ENCODE assay signal across 8 cellular contexts in genomic region chr3:126704494-126705214, GRCh38. TPM values are rescaled to one million over a fixed set of nuclear protein-coding genes. Genes with fewer than 3 reads are reported as not detected.
DNase-seq lines count a peak whose midpoint lies in the region; ATAC-seq and TF ChIP-seq lines count a peak whose summit lies in the region.

No MANE protein-coding gene starts in this region.

- H3K36me3 Mint-ChIP-seq in activated T-helper 2 cell treated with anti-CD3 and anti-CD28 coated beads, Interferon-gamma antibody, Interleukin-2, Interleukin-4, amounts not matched to agents 10 μg/mL and 5 μg/mL and 100 μg/mL, durations not matched to agents 14 hours and 24 hours and 36 hours (ENCODE audit: low read depth) = no peaks in the 10 kb centered on the region

- H3K4me3 Mint-ChIP-seq in activated T-helper 2 cell treated with anti-CD3 and anti-CD28 coated beads, Interferon-gamma antibody, Interleukin-2, Interleukin-4, amounts not matched to agents 10 μg/mL and 5 μg/mL and 100 μg/mL, durations not matched to agents 14 hours and 24 hours and 36 hours (ENCODE audit: low read depth) = peak overlapping the region; percentile 97

- H3K27ac ChIP-seq in iPS-20b (ENCODE audit: low read length) (no peak overlapping the region), spleen (peak overlapping the region in 5 of 8 donors; percentile 12 to 72 (median 38))

- H3K36me3 ChIP-seq in iPS-20b (ENCODE audit: insufficient read depth, low read depth, low read length) = peaks cover 4% of the 10 kb centered on the region; the same call in 1 of the 2 replicates
- H3K36me3 ChIP-seq in spleen = no peaks in the 10 kb centered on the region

- 16 to 29% (median 18%) methylated on average over 37 to 44 of the region's 44 CpGs for WGBS in spleen, 5 donors

- no peak for TF ChIP-seq CTCF in spleen (IDR thresholded peaks at IDR 0.05 in 8 of 11, conservative IDR thresholded peaks at IDR 0.05 in 3 of 11)

- TF ChIP-seq POLR2A in spleen (IDR thresholded peaks at IDR 0.05) = no peak

- peak overlapping the region; percentile 76 for H3K4me3 ChIP-seq in iPS-20b (ENCODE audit: low read length)
- peak overlapping the region; percentile 74 to 97 (median 86) for H3K4me3 ChIP-seq in spleen

- no peaks in the 10 kb centered on the region for H3K9me3 Mint-ChIP-seq in activated T-helper 2 cell treated with anti-CD3 and anti-CD28 coated beads, Interferon-gamma antibody, Interleukin-2, Interleukin-4, amounts not matched to agents 10 μg/mL and 5 μg/mL and 100 μg/mL, durations not matched to agents 14 hours and 24 hours and 36 hours

- H3K9ac ChIP-seq in iPS-20b (ENCODE audit: low read depth, low read length) = peak overlapping the region; percentile 61; the same call in 1 of the 2 replicates

- DNase-seq in NCI-H2227 (lab: John Stamatoyannopoulos, UW; ENCODE audit: unreplicated experiment) = peak; percentile 30
- DNase-seq in NCI-H2227 treated with DMSO at 0.1 percent for 48 hours (lab: John Stamatoyannopoulos, UW) = no peak
- DNase-seq in activated T-helper 2 cell treated with anti-CD3 and anti-CD28 coated beads, Interferon-gamma antibody, Interleukin-2, Interleukin-4, amounts not matched to agents 10 μg/mL and 5 μg/mL and 100 μg/mL, durations not matched to agents 14 hours and 24 hours and 36 hours (ENCODE audit: low spot score) = no peak
- no peak for DNase-seq in spleen
- DNase-seq in AG08395 (ENCODE audit: low spot score) = no peak
- DNase-seq in NCI-H1694 treated with DMSO at 0.1 percent for 48 hours (lab: John Stamatoyannopoulos, UW) = no peak

- no peaks in the 10 kb centered on the region for H3K9me3 ChIP-seq in iPS-20b (ENCODE audit: insufficient read depth, low read depth, low read length)
- H3K9me3 ChIP-seq in spleen = no peaks in the 10 kb centered on the region

- peaks cover 30% of the 10 kb centered on the region for H3K27me3 Mint-ChIP-seq in activated T-helper 2 cell treated with anti-CD3 and anti-CD28 coated beads, Interferon-gamma antibody, Interleukin-2, Interleukin-4, amounts not matched to agents 10 μg/mL and 5 μg/mL and 100 μg/mL, durations not matched to agents 14 hours and 24 hours and 36 hours (ENCODE audit: low read depth)

- intact Hi-C loops in activated T-helper 2 cell treated with anti-CD3 and anti-CD28 coated beads, Interferon-gamma antibody, Interleukin-2, Interleukin-4, amounts not matched to agents 10 μg/mL and 5 μg/mL and 100 μg/mL, durations not matched to agents 14 hours and 24 hours and 36 hours (cut with micrococcal nuclease) = loop anchor here (5.0 kb wide), 1 partner anchor 278 kb away; the partner anchor contains the start of gene PLXNA1
- intact Hi-C loops in spleen (cut with DNase I; ENCODE audit: low total_unique reads) = no loop called here

- peaks cover 5% of the 10 kb centered on the region; the same call in 1 of the 2 replicates for H3K4me1 ChIP-seq in iPS-20b (ENCODE audit: insufficient read depth, low read length)
- H3K4me1 ChIP-seq in spleen = peaks cover 0 to 22% (median 18%) of the 10 kb centered on the region in 6 donors

- H3K4me1 Mint-ChIP-seq in activated T-helper 2 cell treated with anti-CD3 and anti-CD28 coated beads, Interferon-gamma antibody, Interleukin-2, Interleukin-4, amounts not matched to agents 10 μg/mL and 5 μg/mL and 100 μg/mL, durations not matched to agents 14 hours and 24 hours and 36 hours (ENCODE audit: low read depth) = peaks cover 15% of the 10 kb centered on the region

- H3K27ac Mint-ChIP-seq in activated T-helper 2 cell treated with anti-CD3 and anti-CD28 coated beads, Interferon-gamma antibody, Interleukin-2, Interleukin-4, amounts not matched to agents 10 μg/mL and 5 μg/mL and 100 μg/mL, durations not matched to agents 14 hours and 24 hours and 36 hours = no peak overlapping the region

- H3K27me3 ChIP-seq in iPS-20b (ENCODE audit: insufficient read depth, low read length) (peaks cover 30% of the 10 kb centered on the region), spleen (replicated peaks in 1 of 7) (peaks cover 0 to 19% (median 0%) of the 10 kb centered on the region in 7 donors)

- peak; percentile 10 for ATAC-seq in HG03060 (IDR thresholded peaks at IDR 0.05; ENCODE audit: low read depth, unreplicated experiment)

RNA-seq across cellular contexts. Expression of gene CHCHD6, which starts 0.6 kb away (rescaled TPM):
- total RNA-seq in activated T-helper 2 cell treated with anti-CD3 and anti-CD28 coated beads, Interferon-gamma antibody, Interleukin-2, Interleukin-4, amounts not matched to agents 10 μg/mL and 5 μg/mL and 100 μg/mL, durations not matched to agents 14 hours and 24 hours and 36 hours = 9.1 and 15.7 TPM in 2 replicates
- 10 to 100 TPM in 4 of 7 donors, 1 to 10 TPM in 3; 6.3 to 14.6 (median 10.3) TPM for total RNA-seq in spleen
- 10 to 100 TPM; 13.1 to 39.1 (median 17.9) TPM for polyA plus RNA-seq in spleen

RNA-seq across cellular contexts. Expression of gene TXNRD3, which starts 49.7 kb away (rescaled TPM):
- 0.96 and 1.3 TPM in 2 replicates for total RNA-seq in activated T-helper 2 cell treated with anti-CD3 and anti-CD28 coated beads, Interferon-gamma antibody, Interleukin-2, Interleukin-4, amounts not matched to agents 10 μg/mL and 5 μg/mL and 100 μg/mL, durations not matched to agents 14 hours and 24 hours and 36 hours
- total RNA-seq in spleen = 10 to 100 TPM in 1 of 7 donors, 1 to 10 TPM in 6; 3.7 to 12.9 (median 7.6) TPM
- polyA plus RNA-seq in spleen = 1 to 10 TPM; 3.7 to 5.8 (median 5.1) TPM
